10 cellular contexts compared by ENCODE assay signal in genomic region chr3:42575137-42575741, GRCh38.
"Had no signal": no experiment of that assay in that cellular context is flagged by ENCODE, and none has a peak within 500 bp of the region (broad histone marks: within the 10 kb centered on the region; RNA-seq: fewer than 3 reads in every experiment).

No MANE protein-coding gene starts in this region.

- H3K4me3 ChIP-seq: GM23338 had no signal

- H3K4me3 Mint-ChIP-seq: GM23338, H9, HFFc6, IgD-negative memory B cell had no signal

- H3K27ac ChIP-seq: HL-60 had no signal

- DNase-seq: H9, HCEC 1CT, HFFc6, KG1 had no signal

- ATAC-seq: GM23338, HepG2 had no signal

- FAIRE-seq: H1, H54, HepG2 had no signal

- H3K27ac Mint-ChIP-seq: GM23338, H9, HFFc6 had no signal

- H3K27me3 Mint-ChIP-seq: IgD-negative memory B cell had no signal

- H2AFZ ChIP-seq: GM23338 had no signal

- H3K4me2 ChIP-seq: GM23338 had no signal
